ENCODE assay signal across 22 cellular contexts in the genomic region with DNA sequence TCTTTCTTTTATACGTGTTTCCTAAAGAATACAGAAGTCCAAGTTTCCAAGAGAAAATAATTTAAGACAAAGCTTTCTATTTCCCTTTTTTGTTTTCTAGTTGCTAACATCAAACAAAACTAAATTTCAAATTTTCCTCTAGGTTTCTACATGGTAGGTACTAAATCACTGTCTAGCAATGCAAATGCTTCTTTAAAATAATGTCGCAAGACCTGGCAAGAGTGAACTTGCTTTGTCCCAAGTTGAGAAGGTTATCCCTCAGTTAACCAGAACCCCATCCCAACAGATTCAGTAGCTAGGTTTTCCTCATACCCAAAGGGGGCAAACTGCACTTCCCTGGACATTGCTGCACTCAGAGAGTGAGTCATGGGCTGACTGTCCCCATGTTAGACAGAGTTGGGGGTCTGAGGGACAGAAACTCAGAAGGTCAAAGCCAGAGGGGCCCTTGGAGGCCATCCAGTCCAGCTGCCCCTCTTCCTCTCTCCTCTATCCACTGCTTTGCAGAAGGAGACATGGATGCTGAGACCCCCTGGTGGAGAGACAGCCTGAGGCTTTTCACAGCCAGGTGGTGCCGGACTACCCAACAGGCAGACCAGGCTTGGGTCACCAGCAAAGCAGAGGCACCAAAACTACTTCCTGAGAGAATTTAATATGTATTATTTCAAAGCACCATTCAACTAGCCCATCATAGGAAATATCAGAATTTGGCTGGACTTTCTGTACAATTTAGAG. TPM values are rescaled to one million over a fixed set of nuclear protein-coding genes. Genes with fewer than 3 reads are reported as not detected.
DNase-seq lines count a peak whose midpoint lies in the region; ATAC-seq and TF ChIP-seq lines count a peak whose summit lies in the region.
"Had no signal": no experiment of that assay in that cellular context is flagged by ENCODE, and none has a peak within 500 bp of the region (broad histone marks: within the 10 kb centered on the region; RNA-seq: fewer than 3 reads in every experiment).

No MANE protein-coding gene starts in this region.

- no peaks in the 10 kb centered on the region for H3K27me3 ChIP-seq in HCT116 (ENCODE audit: insufficient read depth, low read length)
- H3K27me3 ChIP-seq in kidney epithelial cell (ENCODE audit: control insufficient read depth, insufficient read depth, low read length), result peaks cover 3% of the 10 kb centered on the region

- peak; percentile 26 to 49 (median 33); a peak in 3 of 6 replicates for TF ChIP-seq CTCF in HCT116 (IDR thresholded peaks at IDR 0.05 in 2 of 3, conservative IDR thresholded peaks at IDR 0.05 in 1 of 3; ENCODE audit: borderline replicate concordance in 1 of 3, insufficient read depth in 1 of 3, low read depth in 2 of 3, low read length in 2 of 3)
- TF ChIP-seq CTCF in astrocyte of the cerebellum (IDR thresholded peaks at IDR 0.05; ENCODE audit: low read depth, low read length, missing control alignments), result peak; percentile 16
- peak; percentile 33 for TF ChIP-seq CTCF in kidney epithelial cell (IDR thresholded peaks at IDR 0.05; ENCODE audit: insufficient read depth, low read length, poor library complexity, severe bottlenecking)

- H3K79me2 ChIP-seq in HCT116 (ENCODE audit: insufficient read depth, low read length), result no peaks in the 10 kb centered on the region

- CTCF ChIA-PET in HCT116 (lab: Charles Lee), result no interaction called here

- H3K36me3 ChIP-seq in HCT116 (ENCODE audit: control insufficient read depth in 1 of 2, insufficient read depth in 2 of 2, low read length in 2 of 2) (no peaks in the 10 kb centered on the region), kidney epithelial cell (ENCODE audit: control insufficient read depth, insufficient read depth, low read length) (no peaks in the 10 kb centered on the region)
- H3K36me3 ChIP-seq: gastroesophageal sphincter, left lung had no signal

- TF ChIP-seq RAD21 in HCT116 (IDR thresholded peaks at IDR 0.05; ENCODE audit: low read depth), result no peak

- RAD21 ChIA-PET in HCT116 (lab: Charles Lee; ENCODE audit: low non-redundant PET in 1 of 2, low total read pairs in 2 of 2, uncharacterized antibody in 2 of 2, unreplicated experiment in 2 of 2), result no interaction called here

- DNase-seq in NCI-H82 (lab: John Stamatoyannopoulos, UW), result peak; percentile 4
- no peak for DNase-seq in NCI-H82 treated with DMSO at 0.1 percent for 48 hours (lab: John Stamatoyannopoulos, UW; ENCODE audit: unreplicated experiment)
- no peak for DNase-seq in HCT116 (ENCODE audit: low read depth, low spot score)
- DNase-seq in astrocyte of the cerebellum (ENCODE audit: low read depth), result no peak
- no peak for DNase-seq in kidney epithelial cell (ENCODE audit: low read depth)
- DNase-seq in NCI-H2227 (lab: John Stamatoyannopoulos, UW; ENCODE audit: unreplicated experiment), result no peak
- no peak for DNase-seq in activated effector memory CD4-positive, alpha-beta T cell treated with anti-CD3 and anti-CD28 coated beads, Interleukin-2, amount 50 U/mL, for 16 hours
- no peak for DNase-seq in NCI-H2107 treated with DMSO at 0.1 percent for 48 hours (lab: John Stamatoyannopoulos, UW; ENCODE audit: unreplicated experiment)
- DNase-seq: activated naive CD8-positive, alpha-beta T cell treated with anti-CD3 and anti-CD28 coated beads, Interleukin-2, amount 50 U/mL, for 24 hours; caudate nucleus; DMS53; left lung; NCI-H187 treated with DMSO at 0.1 percent for 48 hours; psoas muscle; stimulated activated CD4-positive, alpha-beta T cell treated with anti-CD3 and anti-CD28 coated beads, Interleukin-4, amount 100 ng/mL, for 24 hours had no signal

- POLR2A ChIA-PET in HCT116 (lab: Charles Lee), result no interaction called here

- no peak for TF ChIP-seq POLR2A in HCT116 (IDR thresholded peaks at IDR 0.05; ENCODE audit: borderline replicate concordance, extremely low read depth, insufficient read depth, insufficient read length)

- H3K9me2 ChIP-seq in HCT116 (ENCODE audit: insufficient read depth), result no peaks in the 10 kb centered on the region

- no TSS peak for BruUV-seq in HCT116 (replicated peaks; lab: Mats Ljungman, UMichigan)

- in situ Hi-C loops in astrocyte of the cerebellum (cut with HindIII; ENCODE audit: low sequenced_read_pairs), result no loop called here

- no peaks in the 10 kb centered on the region for H3K9me3 ChIP-seq in HCT116 (ENCODE audit: control insufficient read depth in 1 of 2, insufficient read depth in 1 of 2, low read depth in 1 of 2, low read length in 2 of 2)
- H3K9me3 ChIP-seq: gastroesophageal sphincter, left lung, psoas muscle had no signal

- H3K4me3 ChIP-seq in HCT116 (replicated peaks in 1 of 2; ENCODE audit: low read depth in 1 of 2, low read length in 2 of 2) (no peak overlapping the region), astrocyte of the cerebellum (ENCODE audit: low read depth, low read length) (no peak overlapping the region), kidney epithelial cell (ENCODE audit: low read depth, low read length) (no peak overlapping the region)
- H3K4me3 ChIP-seq: gastroesophageal sphincter, left lung, psoas muscle had no signal

- no peak overlapping the region for H3K4me2 ChIP-seq in HCT116 (ENCODE audit: low read length)

- intact Hi-C loops in HCT116 (cut with micrococcal nuclease), result no loop called here

- H2AFZ ChIP-seq in HCT116 (ENCODE audit: low read depth, low read length, poor library complexity, severe bottlenecking), result no peak overlapping the region

- no peaks in the 10 kb centered on the region; a peak in 1 of 4 replicates for H3K4me1 ChIP-seq in HCT116 (ENCODE audit: control insufficient read depth in 1 of 2, insufficient read depth in 2 of 2, low read length in 2 of 2)
- H3K4me1 ChIP-seq: gastroesophageal sphincter, left lung, psoas muscle had no signal

- no peaks in the 10 kb centered on the region for H4K20me1 ChIP-seq in HCT116 (ENCODE audit: insufficient read depth)

- ATAC-seq in HCT116, result peak; percentile 57; the same call in 1 of the 2 replicates
- ATAC-seq: activated naive CD8-positive, alpha-beta T cell treated with anti-CD3 and anti-CD28 coated beads, Interleukin-2, amount 50 U/mL, for 24 hours; gastroesophageal sphincter; left lung; psoas muscle had no signal

- no peak overlapping the region for H3K9ac ChIP-seq in HCT116 (ENCODE audit: low read length)

- H3K27ac ChIP-seq in HCT116 (ENCODE audit: low read depth, low read length), result no peak overlapping the region
- H3K27ac ChIP-seq: gastroesophageal sphincter, left lung, psoas muscle had no signal

TF ChIP-seq in HCT116, 20 proteins besides CTCF, POLR2A, EP300 and RAD21:
- TF ChIP-seq EZH2phosphoT487 (IDR thresholded peaks at IDR 0.05; ENCODE audit: borderline replicate concordance) (no peak), TCF7L2 (IDR thresholded peaks at IDR 0.05; ENCODE audit: borderline replicate concordance, extremely low read depth, insufficient read depth, insufficient read length) (no peak), ELF1 (IDR thresholded peaks at IDR 0.05; ENCODE audit: borderline replicate concordance, low read depth) (no peak), CBX3 (IDR thresholded peaks at IDR 0.05; ENCODE audit: low read depth) (no peak), YY1 (IDR thresholded peaks at IDR 0.05; ENCODE audit: extremely low read depth, insufficient replicate concordance, low read depth, low read length) (no peak)

RNA-seq across cellular contexts. Expression of a gene that starts 23.1 kb away (rescaled TPM):
- total RNA-seq in HCT116 (2021; ENCODE audit: unreplicated experiment) (not detected), kidney epithelial cell (not detected in 2 replicates)
- polyA plus RNA-seq in HCT116 (2012), result not detected in 2 replicates
- total RNA-seq: gastroesophageal sphincter, left lung, M059J, mononuclear cell, neural crest cell, psoas muscle had no signal
- polyA plus RNA-seq: CD14-positive monocyte, esophagus, psoas muscle, urinary bladder had no signal
